1 cellular context compared by ENCODE assay signal in genomic region chr18:48213791-48214190, GRCh38.
TF ChIP-seq lines count a peak whose summit lies in the region.

No MANE protein-coding gene starts in this region.

TF ChIP-seq in GM23338, 12 proteins besides CTCF, POLR2A, EP300 and RAD21 (continued from another document):
- no peak for TF ChIP-seq ZNF462 (CRISPR knock-in tag; IDR thresholded peaks at IDR 0.05)
- TF ChIP-seq REST (IDR thresholded peaks at IDR 0.05; ENCODE audit: unreplicated experiment), result no peak
- no peak for TF ChIP-seq EZH2 (IDR thresholded peaks at IDR 0.05; ENCODE audit: low read depth, unreplicated experiment)
- TF ChIP-seq CREB1 (CRISPR knock-in tag; IDR thresholded peaks at IDR 0.05; ENCODE audit: low read depth), result no peak
- TF ChIP-seq JUNB (IDR thresholded peaks at IDR 0.05; ENCODE audit: unreplicated experiment), result no peak
- no peak for TF ChIP-seq ZNF114 (CRISPR knock-in tag; IDR thresholded peaks at IDR 0.05)
